9 cellular contexts compared by ENCODE assay signal in the genomic region with DNA sequence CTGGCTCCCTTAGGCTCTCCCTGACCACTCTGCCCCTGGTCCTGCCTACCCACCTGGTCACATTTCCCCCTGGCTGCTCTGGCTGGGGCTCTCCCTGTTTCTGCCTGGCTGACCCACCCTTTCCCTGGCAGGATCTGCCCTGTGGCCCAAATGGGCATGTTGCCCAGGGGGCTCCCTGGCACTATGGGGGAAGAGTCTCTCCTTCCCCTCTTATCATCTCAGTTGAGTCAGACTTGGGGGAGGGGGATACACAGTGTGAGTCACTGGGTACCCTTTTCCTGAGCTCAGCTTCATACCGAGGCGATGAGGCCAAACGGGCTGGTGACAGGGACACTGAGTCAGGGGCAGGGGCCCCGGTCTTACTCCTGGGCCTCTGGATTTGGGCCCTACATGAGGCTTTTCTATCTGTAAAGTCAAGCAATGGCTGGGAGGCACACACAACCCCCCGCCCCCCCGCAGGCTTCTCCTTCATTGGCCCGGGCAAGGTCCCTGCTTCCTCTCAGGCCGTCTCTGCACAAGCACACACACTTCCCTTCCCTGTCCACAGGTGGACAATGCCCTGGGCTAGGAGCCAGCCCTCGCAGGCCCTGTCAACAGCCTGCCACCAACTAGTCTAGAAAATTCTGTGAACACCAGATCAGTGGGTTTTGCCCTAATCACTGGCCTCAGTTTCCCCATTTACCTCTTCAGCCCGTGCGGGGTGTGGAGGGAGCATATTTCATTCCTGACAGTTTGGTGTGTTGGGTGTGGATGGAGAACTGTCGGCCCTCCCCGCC. TPM values are rescaled to one million over a fixed set of nuclear protein-coding genes. Genes with fewer than 3 reads are reported as not detected.
DNase-seq lines count a peak whose midpoint lies in the region; ATAC-seq, FAIRE-seq and TF ChIP-seq lines count a peak whose summit lies in the region.
"Had no signal": no experiment of that assay in that cellular context is flagged by ENCODE, and none has a peak within 500 bp of the region (broad histone marks: within the 10 kb centered on the region; RNA-seq: fewer than 3 reads in every experiment).

No MANE protein-coding gene starts in this region.

- FAIRE-seq in GM19239 (lab: Jason Lieb, UNC), result no peak

- ATAC-seq in GM18511 (IDR thresholded peaks at IDR 0.05; ENCODE audit: unreplicated experiment), result no peak

- H3K27me3 ChIP-seq in SJCRH30 (no peaks in the 10 kb centered on the region), rectal smooth muscle tissue (ENCODE audit: control insufficient read depth, insufficient read depth, low read length) (peaks cover 12% of the 10 kb centered on the region), WERI-Rb-1 (ENCODE audit: insufficient read depth, low read depth, severe bottlenecking) (no peaks in the 10 kb centered on the region)
- H3K27me3 ChIP-seq: testis had no signal

- peaks cover 32% of the 10 kb centered on the region for H3K4me1 ChIP-seq in ES-I3 (ENCODE audit: insufficient read depth, low read length)
- peaks cover 34% of the 10 kb centered on the region for H3K4me1 ChIP-seq in SJCRH30
- peaks cover 36% of the 10 kb centered on the region for H3K4me1 ChIP-seq in rectal smooth muscle tissue (ENCODE audit: control insufficient read depth, insufficient read depth, low read length)

- H3K27ac ChIP-seq in SJCRH30 (no peak overlapping the region), rectal smooth muscle tissue (ENCODE audit: low read depth, low read length) (peak overlapping the region; percentile 98), WERI-Rb-1 (no peak overlapping the region)

- H3K36me3 ChIP-seq in ES-I3 (ENCODE audit: insufficient read depth, low read length), result peaks cover 3% of the 10 kb centered on the region; the same call in 1 of the 2 replicates
- H3K36me3 ChIP-seq in SJCRH30, result peaks cover 8% of the 10 kb centered on the region; the same call in 1 of the 2 replicates
- no peaks in the 10 kb centered on the region for H3K36me3 ChIP-seq in rectal smooth muscle tissue (ENCODE audit: control insufficient read depth, insufficient read depth, low read length)
- no peaks in the 10 kb centered on the region for H3K36me3 ChIP-seq in WERI-Rb-1

- H3K9ac ChIP-seq in ES-I3 (ENCODE audit: low read depth, low read length), result peak overlapping the region; percentile 57
- peak overlapping the region; percentile 40 for H3K9ac ChIP-seq in rectal smooth muscle tissue (ENCODE audit: low read length)

- TF ChIP-seq CTCF in fibroblast of villous mesenchyme (IDR thresholded peaks at IDR 0.05; ENCODE audit: insufficient read depth, low read depth, low read length), result peak; percentile 2
- TF ChIP-seq CTCF in WERI-Rb-1 (IDR thresholded peaks at IDR 0.05; ENCODE audit: low read depth, low read length), result no peak

- H3K9me3 ChIP-seq in ES-I3 (ENCODE audit: control insufficient read depth, insufficient read depth, low read length), result no peaks in the 10 kb centered on the region
- no peaks in the 10 kb centered on the region for H3K9me3 ChIP-seq in SJCRH30 (replicated peaks)
- H3K9me3 ChIP-seq in WERI-Rb-1 (ENCODE audit: severe bottlenecking), result no peaks in the 10 kb centered on the region
- H3K9me3 ChIP-seq: testis had no signal

- H3K4me3 ChIP-seq in SJCRH30 (peak overlapping the region; percentile 99), fibroblast of villous mesenchyme (ENCODE audit: low read depth, low read length) (peak overlapping the region; percentile 78), rectal smooth muscle tissue (ENCODE audit: low read length) (peak overlapping the region; percentile 64), WERI-Rb-1 (ENCODE audit: low read depth, low read length) (no peak overlapping the region)

- DNase-seq in SJCRH30 (peak; percentile 54 to 60), fibroblast of villous mesenchyme (ENCODE audit: low read depth) (no peak), GM19239 (ENCODE audit: insufficient read length, low spot score) (no peak), WERI-Rb-1 (no peak)
- no peak for DNase-seq in stimulated activated CD4-positive, alpha-beta T cell treated with anti-CD3 and anti-CD28 coated beads, Interleukin-4, amount 100 ng/mL, for 24 hours

RNA-seq across cellular contexts. Expression of a gene that starts 0.6 kb away (rescaled TPM):
- 158 and 172 TPM in 2 replicates for total RNA-seq in SJCRH30 (2014; rRNA removed; shearing (Covaris generic))
- total RNA-seq in fibroblast of villous mesenchyme, result 185 and 202 TPM in 2 replicates

RNA-seq across cellular contexts. Expression of a gene that starts 33.1 kb away (rescaled TPM):
- 95.8 and 115 TPM in 2 replicates for total RNA-seq in SJCRH30 (2014; rRNA removed; shearing (Covaris generic))
- total RNA-seq in fibroblast of villous mesenchyme, result 73.1 and 82.5 TPM in 2 replicates

RNA-seq across cellular contexts. Expression of a gene that starts 37.8 kb away (rescaled TPM):
- 11.8 and 16.5 TPM in 2 replicates for total RNA-seq in SJCRH30 (2014; rRNA removed; shearing (Covaris generic))
- total RNA-seq in fibroblast of villous mesenchyme, result 9.9 and 10.6 TPM in 2 replicates

RNA-seq across cellular contexts. Expression of a gene that starts 54.0 kb away (rescaled TPM):
- total RNA-seq in SJCRH30 (2014; rRNA removed; shearing (Covaris generic)), result not detected in 2 replicates
- not detected in 2 replicates for total RNA-seq in fibroblast of villous mesenchyme
- total RNA-seq: testis had no signal

Comparison
In these comparisons a context has a peak if more than half of its experiments do, and no peak if none do; other contexts are left out.
1. DNase-seq: peak in SJCRH30 (2 of 2); none in fibroblast of villous mesenchyme (single experiment), GM19239 (single experiment), stimulated activated CD4-positive, alpha-beta T cell treated with anti-CD3 and anti-CD28 coated beads, Interleukin-4, amount 100 ng/mL, for 24 hours (single experiment) and WERI-Rb-1 (single experiment).